19 cellular contexts compared by ENCODE assay signal in genomic region chr11:35735411-35735810, GRCh38.
"Had no signal": no experiment of that assay in that cellular context is flagged by ENCODE, and none has a peak within 500 bp of the region (broad histone marks: within the 10 kb centered on the region; RNA-seq: fewer than 3 reads in every experiment).

No MANE protein-coding gene starts in this region.

- H3K4me3 Mint-ChIP-seq: activated CD4-positive, alpha-beta memory T cell treated with anti-CD3 and anti-CD28 coated beads for 36 hours; activated CD4-positive, alpha-beta T cell treated with anti-CD3 and anti-CD28 coated beads for 36 hours; activated CD8-positive, alpha-beta memory T cell treated with anti-CD3 and anti-CD28 coated beads, Interleukin-2, amount 10 ng/mL, durations not matched to agents 7 days and 5 days; activated naive CD4-positive, alpha-beta T cell treated with anti-CD3 and anti-CD28 coated beads, Interleukin-2, amount 10 ng/mL, durations not matched to agents 7 days and 5 days; memory B cell had no signal

- H3K4me1 ChIP-seq: parathyroid adenoma had no signal

- H3K79me2 ChIP-seq: parathyroid adenoma had no signal

- H3K9ac ChIP-seq: parathyroid adenoma had no signal

- H3K4me1 Mint-ChIP-seq: activated CD8-positive, alpha-beta memory T cell treated with anti-CD3 and anti-CD28 coated beads, Interleukin-2, amount 10 ng/mL, durations not matched to agents 7 days and 5 days had no signal

- H3K4me3 ChIP-seq: cardiac muscle cell, esophagus muscularis mucosa, thoracic aorta had no signal

- H3K27me3 Mint-ChIP-seq: activated CD4-positive, alpha-beta memory T cell treated with anti-CD3 and anti-CD28 coated beads for 36 hours; activated CD4-positive, alpha-beta T cell treated with anti-CD3 and anti-CD28 coated beads for 36 hours; activated CD8-positive, alpha-beta memory T cell treated with anti-CD3 and anti-CD28 coated beads, Interleukin-2, amount 10 ng/mL, durations not matched to agents 7 days and 5 days; activated naive CD4-positive, alpha-beta T cell treated with anti-CD3 and anti-CD28 coated beads, Interleukin-2, amount 10 ng/mL, durations not matched to agents 7 days and 5 days; memory B cell had no signal

- ATAC-seq: activated CD4-positive, alpha-beta T cell treated with anti-CD3 and anti-CD28 coated beads for 36 hours; activated CD8-positive, alpha-beta memory T cell treated with anti-CD3 and anti-CD28 coated beads, Interleukin-2, amount 10 ng/mL, durations not matched to agents 7 days and 5 days; left ventricle myocardium superior had no signal

- H3K27ac Mint-ChIP-seq: activated CD4-positive, alpha-beta memory T cell treated with anti-CD3 and anti-CD28 coated beads for 36 hours; activated CD4-positive, alpha-beta T cell treated with anti-CD3 and anti-CD28 coated beads for 36 hours; activated CD8-positive, alpha-beta memory T cell treated with anti-CD3 and anti-CD28 coated beads, Interleukin-2, amount 10 ng/mL, durations not matched to agents 7 days and 5 days; activated naive CD4-positive, alpha-beta T cell treated with anti-CD3 and anti-CD28 coated beads, Interleukin-2, amount 10 ng/mL, durations not matched to agents 7 days and 5 days; activated T-helper 2 cell treated with anti-CD3 and anti-CD28 coated beads, Interferon-gamma antibody, Interleukin-2, Interleukin-4, amounts not matched to agents 10 μg/mL and 5 μg/mL and 100 μg/mL, durations not matched to agents 14 hours and 24 hours and 36 hours; memory B cell had no signal

- H3K27ac ChIP-seq: cardiac muscle cell, esophagus muscularis mucosa, parathyroid adenoma, thoracic aorta had no signal

- FAIRE-seq: astrocyte, colon, endometrium had no signal

- H3K27me3 ChIP-seq: cardiac muscle cell, esophagus muscularis mucosa had no signal

- H3K36me3 ChIP-seq: thoracic aorta had no signal

- H2AFZ ChIP-seq: parathyroid adenoma had no signal

- DNase-seq: activated CD4-positive, alpha-beta memory T cell treated with anti-CD3 and anti-CD28 coated beads for 36 hours; activated CD4-positive, alpha-beta T cell treated with anti-CD3 and anti-CD28 coated beads for 36 hours; activated CD8-positive, alpha-beta memory T cell treated with anti-CD3 and anti-CD28 coated beads, Interleukin-2, amount 10 ng/mL, durations not matched to agents 7 days and 5 days; activated naive CD4-positive, alpha-beta T cell treated with anti-CD3 and anti-CD28 coated beads, Interleukin-2, amount 10 ng/mL, durations not matched to agents 7 days and 5 days; activated T-cell treated with anti-CD3 and anti-CD28 coated beads, Interleukin-2, amount 50 U/mL, for 1 hour; hypothalamus; left ventricle myocardium superior; stimulated activated CD4-positive, alpha-beta T cell treated with anti-CD3 and anti-CD28 coated beads, Interleukin-12 subunit alpha, Interleukin-12 subunit beta, amount 100 ng/mL, for 4 hours; stimulated activated CD4-positive, alpha-beta T cell treated with anti-CD3 and anti-CD28 coated beads, Interleukin-2, amount 100 ng/mL, for 24 hours; T-helper 9 cell had no signal
